Comparison of ENCODE assay signal across 8 cellular contexts in genomic region chr22:24592846-24593809, GRCh38. TPM values are rescaled to one million over a fixed set of nuclear protein-coding genes. Genes with fewer than 3 reads are reported as not detected.
DNase-seq lines count a peak whose midpoint lies in the region; ATAC-seq, FAIRE-seq and TF ChIP-seq lines count a peak whose summit lies in the region.

Gene LRRC75B (minus strand): TSS chr22:24593073. CDS start chr22:24593039, 34 bp downstream.

- H3K27me3 ChIP-seq in gastrocnemius medialis: no peaks in the 10 kb centered on the region

- H3K36me3 ChIP-seq in gastrocnemius medialis: no peaks in the 10 kb centered on the region

- DNase-seq in COLO668 (lab: John Stamatoyannopoulos, UW; ENCODE audit: unreplicated experiment) (peak; percentile 64), GM19238 (ENCODE audit: insufficient read length, low spot score) (peak; percentile 74), HTR-8/SVneo (ENCODE audit: insufficient read length, low spot score) (peak; percentile 83), SHP77 treated with DMSO at 0.1 percent for 48 hours (lab: John Stamatoyannopoulos, UW) (peak; percentile 13), cerebellar cortex (ENCODE audit: low spot score) (peak; percentile 85), inferior parietal cortex (ENCODE audit: extremely low spot score) (peak; percentile 49), gastrocnemius medialis (peak; percentile 55 to 71)

- H3K27ac ChIP-seq in gastrocnemius medialis: peak within 1 kb of the TSS; percentile 54 to 64 (median 64)

- H3K4me1 ChIP-seq in gastrocnemius medialis: no peaks in the 10 kb centered on the region

- TF ChIP-seq POLR2A in gastrocnemius medialis (IDR thresholded peaks at IDR 0.05): peak in 1 of 2 donors; percentile 37

- intact Hi-C loops in gastrocnemius medialis (cut with DNase I; ENCODE audit: low total_unique reads): loop anchor here (1.0 kb wide), 1 partner anchor 38 kb away; the partner anchor contains the start of genes GUCD1 and SNRPD3

- TF ChIP-seq CTCF in gastrocnemius medialis (IDR thresholded peaks at IDR 0.05 in 4 of 5, conservative IDR thresholded peaks at IDR 0.05 in 1 of 5): no peak

- H3K9me3 ChIP-seq in gastrocnemius medialis: no peaks in the 10 kb centered on the region

- peak within 1 kb of the TSS; percentile 56 to 75 (median 62) for H3K4me3 ChIP-seq in gastrocnemius medialis

- in situ Hi-C loops in gastrocnemius medialis (cut with MboI; ENCODE audit: low sequenced_read_pairs in 4 of 4): no loop called here

- FAIRE-seq in HTR-8/SVneo (lab: Jason Lieb, UNC): peak; percentile 57

- ATAC-seq in gastrocnemius medialis: peak; percentile 56 to 84
- ATAC-seq in GM18519 (IDR thresholded peaks at IDR 0.05; ENCODE audit: low FRiP score, unreplicated experiment): no peak

RNA-seq across cellular contexts. Expression of gene LRRC75B, which starts in this region (rescaled TPM):
- total RNA-seq in gastrocnemius medialis: 1 to 10 TPM; 1.9 to 3.4 (median 2.8) TPM

Comparison
In these comparisons a context has a peak if more than half of its experiments do, and no peak if none do; other contexts are left out.
1. DNase-seq: peak in every context shown above with its lines; median percentile 85 in cerebellar cortex; 83 in HTR-8/SVneo; 74 in GM19238; 64 in COLO668; 63 in gastrocnemius medialis; 49 in inferior parietal cortex; 13 in SHP77 treated with DMSO at 0.1 percent for 48 hours.